In genomic region chr11:65650547-65651338, GRCh38 we compare ENCODE assay signal across 1 cellular context.
TF ChIP-seq lines count a peak whose summit lies in the region.

No MANE protein-coding gene starts in this region.

TF ChIP-seq in WTC11, 78 proteins besides CTCF, POLR2A, EP300 and RAD21 (continued from another document):
- TF ChIP-seq ZNF425 (CRISPR knock-in tag; conservative IDR thresholded peaks at IDR 0.05) (no peak), GTF2I (CRISPR knock-in tag; conservative IDR thresholded peaks at IDR 0.05) (no peak), FOXJ3 (CRISPR knock-in tag; IDR thresholded peaks at IDR 0.05; ENCODE audit: borderline replicate concordance) (no peak), KAT7 (CRISPR knock-in tag; IDR thresholded peaks at IDR 0.05; ENCODE audit: borderline replicate concordance) (no peak), FOXP1 (CRISPR knock-in tag; IDR thresholded peaks at IDR 0.05; ENCODE audit: borderline replicate concordance) (no peak), CREM (CRISPR knock-in tag; IDR thresholded peaks at IDR 0.05) (no peak), ZNF232 (CRISPR knock-in tag; IDR thresholded peaks at IDR 0.05) (no peak), USF1 (CRISPR knock-in tag; IDR thresholded peaks at IDR 0.05) (no peak)
